In genomic region chr3:183265713-183266417, GRCh38 we compare ENCODE assay signal across 9 cellular contexts. TPM values are rescaled to one million over a fixed set of nuclear protein-coding genes. Genes with fewer than 3 reads are reported as not detected.
DNase-seq lines count a peak whose midpoint lies in the region; ATAC-seq, FAIRE-seq and TF ChIP-seq lines count a peak whose summit lies in the region.
"Had no signal": no experiment of that assay in that cellular context is flagged by ENCODE, and none has a peak within 500 bp of the region (broad histone marks: within the 10 kb centered on the region; RNA-seq: fewer than 3 reads in every experiment).

No MANE protein-coding gene starts in this region.

- no peaks in the 10 kb centered on the region for H3K36me3 Mint-ChIP-seq in CD4-positive, alpha-beta T cell (ENCODE audit: low read depth)

- H3K4me3 Mint-ChIP-seq in CD4-positive, alpha-beta T cell, result no peak overlapping the region

- no peak for TF ChIP-seq POLR2A in GM12892 (IDR thresholded peaks at IDR 0.05; ENCODE audit: low read depth, low read length)

- H3K36me3 ChIP-seq in SJCRH30 (peaks cover 6% of the 10 kb centered on the region; the same call in 1 of the 2 replicates), skeletal muscle satellite cell (ENCODE audit: insufficient read depth, low read length) (peaks cover 13% of the 10 kb centered on the region)

- no peaks in the 10 kb centered on the region for H3K9me3 Mint-ChIP-seq in CD4-positive, alpha-beta T cell

- peak; percentile 93 for ATAC-seq in esophagus mucosa
- no peak for ATAC-seq in CD4-positive, alpha-beta T cell (ENCODE audit: poor library complexity)
- ATAC-seq in HG03565 (IDR thresholded peaks at IDR 0.05; ENCODE audit: unreplicated experiment), result no peak

- CTCF ChIA-PET in CD4-positive, alpha-beta T cell (lab: Charles Lee), result no interaction called here

- H3K9me3 ChIP-seq in SJCRH30 (replicated peaks) (no peaks in the 10 kb centered on the region), skeletal muscle satellite cell (replicated peaks; ENCODE audit: low read length) (no peaks in the 10 kb centered on the region)
- no peaks in the 10 kb centered on the region for H3K9me3 ChIP-seq in CD4-positive, alpha-beta T cell (ENCODE audit: control insufficient read depth, low read length)

- peak overlapping the region; percentile 79 for H3K4me2 ChIP-seq in skeletal muscle satellite cell (ENCODE audit: low read length)
- H3K4me2 ChIP-seq: KMS-11 had no signal

- H3K9ac ChIP-seq in skeletal muscle satellite cell (ENCODE audit: low read depth, low read length), result peak overlapping the region; percentile 80
- H3K9ac ChIP-seq: KMS-11 had no signal

- H3K4me1 Mint-ChIP-seq in CD4-positive, alpha-beta T cell (ENCODE audit: low read depth), result no peaks in the 10 kb centered on the region

- peak overlapping the region; percentile 53 for H3K27ac ChIP-seq in SJCRH30
- H3K27ac ChIP-seq in CD4-positive, alpha-beta T cell (ENCODE audit: low read depth, low read length), result no peak overlapping the region
- H3K27ac ChIP-seq: KMS-11 had no signal

- no peak overlapping the region for H3K27ac Mint-ChIP-seq in CD4-positive, alpha-beta T cell

- intact Hi-C loops in CD4-positive, alpha-beta T cell (cut with DNase I, micrococcal nuclease), result no loop called here

- peaks cover 26% of the 10 kb centered on the region for H3K4me1 ChIP-seq in SJCRH30
- H3K4me1 ChIP-seq in skeletal muscle satellite cell (ENCODE audit: control insufficient read depth, insufficient read depth, low read length), result peaks cover 57% of the 10 kb centered on the region

- POLR2A ChIA-PET in CD4-positive, alpha-beta T cell (lab: Charles Lee), result no interaction called here

- no peak for FAIRE-seq in GM12892 (lab: Jason Lieb, UNC)

- H3K27me3 Mint-ChIP-seq in CD4-positive, alpha-beta T cell, result peaks cover under 1% of the 10 kb centered on the region

- H3K4me3 ChIP-seq in HFF-Myc (replicated peaks; ENCODE audit: low read depth, low read length), result no peak overlapping the region
- H3K4me3 ChIP-seq in SJCRH30, result no peak overlapping the region
- H3K4me3 ChIP-seq in skeletal muscle satellite cell (ENCODE audit: low read length), result peak overlapping the region; percentile 60

- DNase-seq in HFF-Myc (ENCODE audit: extremely low read depth, low read depth), result peak; percentile 27
- DNase-seq in SJCRH30, result peak; percentile 69 to 70
- DNase-seq in GM12892 (ENCODE audit: insufficient read length), result no peak
- no peak for DNase-seq in CD4-positive, alpha-beta T cell
- no peak for DNase-seq in NOMO-1 (lab: John Stamatoyannopoulos, UW; ENCODE audit: unreplicated experiment in 2 of 2)

- TF ChIP-seq CTCF in HFF-Myc (IDR thresholded peaks at IDR 0.05; ENCODE audit: low read depth, low read length, missing control alignments), result no peak
- TF ChIP-seq CTCF in CD4-positive, alpha-beta T cell (IDR thresholded peaks at IDR 0.05), result no peak

- no peaks in the 10 kb centered on the region for H3K27me3 ChIP-seq in SJCRH30
- no peaks in the 10 kb centered on the region for H3K27me3 ChIP-seq in skeletal muscle satellite cell (ENCODE audit: control insufficient read depth, insufficient read depth, low read length)
- H3K27me3 ChIP-seq in CD4-positive, alpha-beta T cell (ENCODE audit: control insufficient read depth, insufficient read depth, low read length), result no peaks in the 10 kb centered on the region

RNA-seq across cellular contexts. Expression of gene B3GNT5, which starts 12.8 kb away (rescaled TPM):
- 16.5 and 19.7 TPM in 2 replicates for total RNA-seq in SJCRH30 (2014; rRNA removed; shearing (Covaris generic))
- 70.7 TPM for total RNA-seq in esophagus mucosa
- total RNA-seq in skeletal muscle satellite cell (2012; rRNA removed), result 32.1 and 33.0 TPM in 2 replicates
- polyA plus RNA-seq in GM12892 (2012; ENCODE audit: missing spikeins), result 0.17 TPM
- under 1 TPM; 0.60 to 0.73 TPM for total RNA-seq in CD4-positive, alpha-beta T cell

Comparison
In these comparisons a context has a peak if more than half of its experiments do, and no peak if none do; other contexts are left out.
1. DNase-seq: peak in HFF-Myc (single experiment) and SJCRH30 (2 of 2); none in GM12892 (single experiment), CD4-positive, alpha-beta T cell (0 of 10) and NOMO-1 (0 of 2).
2. RNA of gene B3GNT5, which starts 12.8 kb away (total RNA-seq): 70.7 TPM in esophagus mucosa (single experiment) and 16.5 to 19.7 TPM in SJCRH30; 0.60 to 0.73 TPM in CD4-positive, alpha-beta T cell; every median in the first group is over 10 times any median in the second.